19 cellular contexts compared by ENCODE assay signal in genomic region chr14:55587847-55588246, GRCh38.
"Had no signal": no experiment of that assay in that cellular context is flagged by ENCODE, and none has a peak within 500 bp of the region (broad histone marks: within the 10 kb centered on the region; RNA-seq: fewer than 3 reads in every experiment).

No MANE protein-coding gene starts in this region.

- H3K27me3 Mint-ChIP-seq: stimulated activated memory B cell treated with anti-CD40 and anti-IgM and Interleukin-4, amounts not matched to agents 10 μg/mL and 1 μg/mL and 100 μg/mL, for 72 hours had no signal

- H3K9ac ChIP-seq: neural progenitor cell, parathyroid adenoma had no signal

- DNase-seq: activated CD4-positive, alpha-beta T cell treated with anti-CD3 and anti-CD28 coated beads, Interleukin-2, amount 50 U/mL, for 1 hour; activated CD4-positive, CD25-positive, alpha-beta regulatory T cell; activated gamma-delta T cell treated with Interleukin-2 at 50 U/mL for 16 hours; activated T-cell treated with anti-CD3 and anti-CD28 coated beads, Interleukin-2, amount 50 U/mL, for 1 hour; aorta; heart left ventricle; islet precursor cell; left lung; spleen; stimulated activated CD4-positive, alpha-beta T cell treated with anti-CD3 and anti-CD28 coated beads, Interleukin-1b, Interleukin-23, amount 100 ng/mL, for 48 hours; T-helper 2 cell; tibial artery had no signal

- ATAC-seq: esophagus mucosa; stimulated activated memory B cell treated with anti-CD40 and anti-IgM and Interleukin-4, amounts not matched to agents 10 μg/mL and 1 μg/mL and 100 μg/mL, for 72 hours had no signal

- H3K27ac ChIP-seq: left lung, neural progenitor cell, parathyroid adenoma, spleen, tibial artery had no signal

- H3K36me3 ChIP-seq: heart left ventricle, left lung, neural progenitor cell, spleen, tibial artery had no signal

- FAIRE-seq: bronchial epithelial cell, endometrium, TTC549 had no signal

- H3K27ac Mint-ChIP-seq: neural progenitor cell; stimulated activated memory B cell treated with anti-CD40 and anti-IgM and Interleukin-4, amounts not matched to agents 10 μg/mL and 1 μg/mL and 100 μg/mL, for 72 hours had no signal

- H3K4me2 ChIP-seq: neural progenitor cell had no signal

- H3K9me3 ChIP-seq: heart left ventricle, left lung, spleen, tibial artery had no signal

- H3K4me3 Mint-ChIP-seq: neural progenitor cell; stimulated activated memory B cell treated with anti-CD40 and anti-IgM and Interleukin-4, amounts not matched to agents 10 μg/mL and 1 μg/mL and 100 μg/mL, for 72 hours had no signal

- H3K4me3 ChIP-seq: heart left ventricle, left lung, neural progenitor cell, spleen, tibial artery had no signal

- H2AFZ ChIP-seq: neural progenitor cell, parathyroid adenoma had no signal

- H3K27me3 ChIP-seq: heart left ventricle, left lung, neural progenitor cell, spleen, tibial artery had no signal
